ENCODE assay signal across 1 cellular context in genomic region chr12:116346222-116346621, GRCh38.
TF ChIP-seq lines count a peak whose summit lies in the region.

No MANE protein-coding gene starts in this region.

TF ChIP-seq in HepG2, 621 proteins besides CTCF, POLR2A, EP300 and RAD21 (continued from another document):
- TF ChIP-seq KLF12 (CRISPR knock-in tag; IDR thresholded peaks at IDR 0.05; ENCODE audit: borderline replicate concordance) (no peak), ZNF607 (CRISPR knock-in tag; IDR thresholded peaks at IDR 0.05; ENCODE audit: borderline replicate concordance) (no peak), CBFB (CRISPR knock-in tag; IDR thresholded peaks at IDR 0.05) (no peak), NBN (conservative IDR thresholded peaks at IDR 0.05) (no peak), ZXDC (CRISPR knock-in tag; IDR thresholded peaks at IDR 0.05) (no peak), SOX13 (IDR thresholded peaks at IDR 0.05) (no peak), SOX13 (CRISPR knock-in tag; conservative IDR thresholded peaks at IDR 0.05 in 1 of 2, IDR thresholded peaks at IDR 0.05 in 1 of 2) (peak in 1 of 2 experiments; percentile 60; a peak in 2 of 4 replicates), SOX6 (IDR thresholded peaks at IDR 0.05) (no peak), SOX6 (CRISPR knock-in tag; IDR thresholded peaks at IDR 0.05) (peak; percentile 58), NFKBIZ (CRISPR knock-in tag; IDR thresholded peaks at IDR 0.05) (no peak), AKAP8 (CRISPR knock-in tag; IDR thresholded peaks at IDR 0.05) (no peak), PHB2 (IDR thresholded peaks at IDR 0.05; ENCODE audit: partially characterized antibody) (no peak)
